In the genomic region with DNA sequence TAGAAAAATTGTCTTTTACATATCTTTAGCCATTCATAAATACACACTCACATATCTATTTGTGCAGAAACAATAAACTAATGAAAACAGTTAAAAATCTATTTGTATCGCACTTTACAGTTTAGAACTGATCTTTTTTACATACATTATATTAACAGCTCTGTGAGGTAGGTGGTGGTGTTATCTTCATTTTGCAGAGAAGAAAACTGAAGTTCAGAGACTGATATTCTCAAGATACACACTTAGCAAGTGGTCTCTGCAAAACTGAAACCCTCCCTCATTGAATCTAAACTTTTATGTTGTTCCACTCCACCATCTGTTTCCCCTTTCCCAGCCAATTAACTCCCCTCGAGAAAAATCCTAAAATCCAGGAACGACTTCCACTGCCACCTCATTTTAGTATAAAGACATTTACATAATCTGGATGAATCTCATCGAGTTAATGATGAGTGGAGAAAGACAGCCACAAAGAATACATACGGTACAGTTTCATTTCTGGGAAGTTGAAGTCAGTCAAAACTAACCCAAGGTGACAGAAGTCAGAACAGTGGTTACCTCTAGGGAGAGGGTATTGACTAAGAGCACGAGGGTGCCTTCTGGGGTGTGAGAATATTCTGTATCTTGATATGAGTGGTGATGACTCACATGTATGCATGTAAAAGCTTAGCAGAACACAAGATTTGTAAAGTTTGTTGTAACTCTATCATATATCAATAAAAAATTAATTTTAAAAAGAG, we compare ENCODE assay signal across 10 cellular contexts.
DNase-seq lines count a peak whose midpoint lies in the region; ATAC-seq, FAIRE-seq and TF ChIP-seq lines count a peak whose summit lies in the region.
"Had no signal": no experiment of that assay in that cellular context is flagged by ENCODE, and none has a peak within 500 bp of the region (broad histone marks: within the 10 kb centered on the region; RNA-seq: fewer than 3 reads in every experiment).

No MANE protein-coding gene starts in this region.

- H3K4me1 ChIP-seq in endothelial cell of umbilical vein (ENCODE audit: control insufficient read depth, extremely low read depth, insufficient read depth, low read length) (peaks cover 10% of the 10 kb centered on the region), colonic mucosa (no peaks in the 10 kb centered on the region), adrenal gland (replicated peaks in 1 of 2) (peaks cover 0 to 5% of the 10 kb centered on the region in 2 donors)

- POLR2A ChIA-PET in endothelial cell of umbilical vein (lab: Charles Lee), result no interaction called here

- peak; percentile 98 for ATAC-seq in GM19468 (IDR thresholded peaks at IDR 0.05; ENCODE audit: extremely low read depth, unreplicated experiment)
- ATAC-seq in HG03196 (IDR thresholded peaks at IDR 0.05; ENCODE audit: unreplicated experiment), result peak; percentile 98

- H3K36me3 ChIP-seq in endothelial cell of umbilical vein (ENCODE audit: control insufficient read depth in 2 of 2, extremely low read depth in 1 of 2, insufficient read depth in 2 of 2, low read length in 2 of 2) (no peaks in the 10 kb centered on the region), colonic mucosa (no peaks in the 10 kb centered on the region), adrenal gland (replicated peaks in 1 of 2) (no peaks in the 10 kb centered on the region)
- H3K36me3 ChIP-seq: HAP-1 had no signal

- no peak for TF ChIP-seq CTCF in endothelial cell of umbilical vein (IDR thresholded peaks at IDR 0.05; ENCODE audit: extremely low read depth in 1 of 2, insufficient read depth in 1 of 2, low read depth in 1 of 2, low read length in 2 of 2)
- no peak for TF ChIP-seq CTCF in colonic mucosa (IDR thresholded peaks at IDR 0.05)
- no peak for TF ChIP-seq CTCF in adrenal gland (IDR thresholded peaks at IDR 0.05)
- no peak for TF ChIP-seq CTCF in CD14-positive monocyte (IDR thresholded peaks at IDR 0.05)

- no peak overlapping the region for H2AFZ ChIP-seq in endothelial cell of umbilical vein (ENCODE audit: low read depth, low read length)

- no peak overlapping the region for H3K4me2 ChIP-seq in endothelial cell of umbilical vein (ENCODE audit: insufficient read depth, low read length)

- no peaks in the 10 kb centered on the region for H3K36me3 Mint-ChIP-seq in CD14-positive monocyte

- no peak overlapping the region for H3K4me3 ChIP-seq in endothelial cell of umbilical vein (replicated peaks in 1 of 3; ENCODE audit: insufficient read depth in 1 of 3, low read depth in 1 of 3, low read length in 3 of 3)
- H3K4me3 ChIP-seq in colonic mucosa, result no peak overlapping the region
- no peak overlapping the region for H3K4me3 ChIP-seq in adrenal gland
- H3K4me3 ChIP-seq: HAP-1 had no signal

- H3K9me3 Mint-ChIP-seq in CD14-positive monocyte, result no peaks in the 10 kb centered on the region

- WGBS in adrenal gland, 4 donors, result 58 to 69% (median 64%) methylated on average over 6 of the region's 6 CpGs

- H3K9me3 ChIP-seq in endothelial cell of umbilical vein (replicated peaks; ENCODE audit: control insufficient read depth, insufficient read depth, low read length), result no peaks in the 10 kb centered on the region
- no peaks in the 10 kb centered on the region for H3K9me3 ChIP-seq in colonic mucosa
- no peaks in the 10 kb centered on the region for H3K9me3 ChIP-seq in adrenal gland (replicated peaks in 1 of 3)
- H3K9me3 ChIP-seq: HAP-1 had no signal

- CTCF ChIA-PET in endothelial cell of umbilical vein (lab: Charles Lee), result no interaction called here

- intact Hi-C loops in endothelial cell of umbilical vein (cut with micrococcal nuclease) (no loop called here), colonic mucosa (cut with DNase I) (no loop called here), adrenal gland (cut with DNase I) (no loop called here), CD14-positive monocyte (cut with micrococcal nuclease) (no loop called here)

- H3K4me1 Mint-ChIP-seq in CD14-positive monocyte, result peaks cover 8% of the 10 kb centered on the region

- no peaks in the 10 kb centered on the region for H3K9me1 ChIP-seq in endothelial cell of umbilical vein (replicated peaks; ENCODE audit: control insufficient read depth, extremely low read depth, insufficient read depth, low read length)

- no peak overlapping the region for H3K4me3 Mint-ChIP-seq in CD14-positive monocyte

- H3K27me3 Mint-ChIP-seq in CD14-positive monocyte (ENCODE audit: low read depth in 3 of 3), result peaks cover 0 to 1% (median 0%) of the 10 kb centered on the region in 3 donors

- no peak for TF ChIP-seq POLR2A in endothelial cell of umbilical vein (IDR thresholded peaks at IDR 0.05; ENCODE audit: low read depth, low read length)
- no peak for TF ChIP-seq POLR2A in adrenal gland (IDR thresholded peaks at IDR 0.05)

- BruUV-seq in endothelial cell of umbilical vein (replicated peaks; lab: Mats Ljungman, UMichigan), result no TSS peak

- no peak overlapping the region for H3K27ac Mint-ChIP-seq in CD14-positive monocyte

- no peak for DNase-seq in GM18507 (ENCODE audit: extremely low spot score, insufficient read length, low read depth)
- peak; percentile 21 for DNase-seq in endothelial cell of umbilical vein (ENCODE audit: low read depth, low spot score)
- DNase-seq in colonic mucosa, result no peak
- DNase-seq in adrenal gland, result no peak
- no peak for DNase-seq in CD14-positive monocyte (ENCODE audit: low spot score)
- no peak for DNase-seq in UCSD-AML1 (lab: John Stamatoyannopoulos, UW; ENCODE audit: unreplicated experiment)
- DNase-seq: SHP77 had no signal

- FAIRE-seq in GM18507 (lab: Jason Lieb, UNC) (peak; percentile 68), endothelial cell of umbilical vein (lab: Jason Lieb, UNC) (no peak)

- H3K9ac ChIP-seq in endothelial cell of umbilical vein (replicated peaks; ENCODE audit: extremely low read depth, insufficient read depth, low read length) (no peak overlapping the region), colonic mucosa (ENCODE audit: low read depth in 2 of 2, low read length in 2 of 2) (no peak overlapping the region)

- H3K27ac ChIP-seq in endothelial cell of umbilical vein (ENCODE audit: insufficient read depth, low read depth, low read length) (no peak overlapping the region), colonic mucosa (no peak overlapping the region), adrenal gland (no peak overlapping the region)

- H3K27me3 ChIP-seq in endothelial cell of umbilical vein (ENCODE audit: control insufficient read depth in 2 of 2, insufficient read depth in 2 of 2, low read length in 2 of 2) (no peaks in the 10 kb centered on the region), colonic mucosa (no peaks in the 10 kb centered on the region), adrenal gland (no peaks in the 10 kb centered on the region)

- no peaks in the 10 kb centered on the region for H4K20me1 ChIP-seq in endothelial cell of umbilical vein (replicated peaks; ENCODE audit: control insufficient read depth, extremely low read depth, insufficient read depth, low read length)

- dilution Hi-C loops in endothelial cell of umbilical vein (cut with MboI; ENCODE audit: extremely low pct_ligation_motif_present, low sequenced_read_pairs), result no loop called here

- no peaks in the 10 kb centered on the region for H3K79me2 ChIP-seq in endothelial cell of umbilical vein (ENCODE audit: control insufficient read depth, insufficient read depth, low read length)

TF ChIP-seq in endothelial cell of umbilical vein, 7 proteins besides CTCF, POLR2A, EP300 and RAD21:
- TF ChIP-seq FOS (IDR thresholded peaks at IDR 0.05; ENCODE audit: borderline replicate concordance, insufficient read depth, low read length), result no peak
- TF ChIP-seq JUN (IDR thresholded peaks at IDR 0.05; ENCODE audit: borderline replicate concordance, insufficient read depth, insufficient read length, low read depth), result no peak
- no peak for TF ChIP-seq MYC (IDR thresholded peaks at IDR 0.05; ENCODE audit: low read depth, low read length)
- TF ChIP-seq EZH2 (IDR thresholded peaks at IDR 0.05; ENCODE audit: borderline replicate concordance, low read depth, low read length, severe bottlenecking), result no peak
- no peak for TF ChIP-seq GATA2 (IDR thresholded peaks at IDR 0.05; ENCODE audit: insufficient read depth, insufficient read length, low read depth, low read length)
- TF ChIP-seq POLR2AphosphoS5 (IDR thresholded peaks at IDR 0.05; ENCODE audit: insufficient read depth, low read depth, low read length), result no peak
- TF ChIP-seq, protein P1, sequence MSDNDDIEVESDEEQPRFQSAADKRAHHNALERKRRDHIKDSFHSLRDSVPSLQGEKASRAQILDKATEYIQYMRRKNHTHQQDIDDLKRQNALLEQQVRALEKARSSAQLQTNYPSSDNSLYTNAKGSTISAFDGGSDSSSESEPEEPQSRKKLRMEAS (IDR thresholded peaks at IDR 0.05; ENCODE audit: insufficient read depth, insufficient read length), result no peak
